18 cellular contexts compared by ENCODE assay signal in the genomic region with DNA sequence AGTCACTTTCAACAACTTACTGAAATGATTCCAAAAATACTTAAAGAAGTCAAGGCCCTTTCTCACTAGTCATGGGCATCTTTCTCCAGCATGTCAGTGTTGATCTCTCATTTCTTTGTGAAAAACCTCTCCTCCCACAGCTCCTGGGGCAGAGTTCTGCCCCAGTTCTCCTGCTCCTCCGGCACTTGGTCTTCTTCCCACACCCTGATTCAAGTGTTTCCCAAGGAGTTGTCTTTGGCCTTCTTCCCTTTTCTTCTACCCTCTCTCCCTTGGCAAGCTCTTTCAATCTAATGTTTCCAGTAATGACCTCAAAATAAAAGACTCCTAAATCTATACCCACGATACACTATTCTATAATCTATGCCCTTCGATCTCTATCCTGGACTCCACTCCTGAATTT. TPM values are rescaled to one million over a fixed set of nuclear protein-coding genes. Genes with fewer than 3 reads are reported as not detected.
DNase-seq lines count a peak whose midpoint lies in the region; ATAC-seq and TF ChIP-seq lines count a peak whose summit lies in the region.
"Had no signal": no experiment of that assay in that cellular context is flagged by ENCODE, and none has a peak within 500 bp of the region (broad histone marks: within the 10 kb centered on the region; RNA-seq: fewer than 3 reads in every experiment).

No MANE protein-coding gene starts in this region.

- peak; percentile 38 for ATAC-seq in Right ventricle myocardium inferior
- no peak for ATAC-seq in heart right ventricle
- ATAC-seq: PC-3 had no signal

- DNase-seq in Right ventricle myocardium inferior (ENCODE audit: missing footprints) (no peak), heart right ventricle (no peak), globus pallidus (ENCODE audit: low spot score) (peak; percentile 29), pons (ENCODE audit: low spot score) (peak; percentile 44), vagina (ENCODE audit: extremely low spot score in 2 of 2) (no peak), NCI-H1694 (lab: John Stamatoyannopoulos, UW) (no peak), iPS-NIHi7 (ENCODE audit: extremely low spot score) (no peak)
- no peak for DNase-seq in central memory CD4-positive, alpha-beta T cell
- DNase-seq: DND-41, NCI-H1417, NCI-H187 treated with DMSO at 0.1 percent for 48 hours, NCI-H226, NCI-H524, PC-3, SJCRH30 had no signal

- no peaks in the 10 kb centered on the region for H3K36me3 ChIP-seq in heart right ventricle
- H3K36me3 ChIP-seq in vagina, result no peaks in the 10 kb centered on the region

- H3K27me3 ChIP-seq in heart right ventricle (no peaks in the 10 kb centered on the region), vagina (no peaks in the 10 kb centered on the region)
- H3K27me3 ChIP-seq: SJCRH30 had no signal

- TF ChIP-seq POLR2A in vagina (IDR thresholded peaks at IDR 0.05), result no peak

- intact Hi-C loops in Right ventricle myocardium inferior (cut with DNase I), result no loop called here
- intact Hi-C loops in heart right ventricle (cut with DNase I), result no loop called here
- intact Hi-C loops in vagina (cut with DNase I), result no loop called here

- no peak for TF ChIP-seq CTCF in heart right ventricle (IDR thresholded peaks at IDR 0.05)
- no peak for TF ChIP-seq CTCF in vagina (IDR thresholded peaks at IDR 0.05)

- 82 to 87% methylated on average over 3 of the region's 3 CpGs for WGBS in heart right ventricle, 2 donors

- peak overlapping the region in 5 of 10 donors; percentile 6 to 68 (median 18) for H3K27ac ChIP-seq in heart right ventricle
- no peak overlapping the region for H3K27ac ChIP-seq in vagina
- H3K27ac ChIP-seq: 22Rv1, KMS-11, RWPE1, SJCRH30 had no signal

- H3K9me3 ChIP-seq in heart right ventricle (no peaks in the 10 kb centered on the region), vagina (no peaks in the 10 kb centered on the region)
- H3K9me3 ChIP-seq: SJCRH30 had no signal

- H3K4me1 ChIP-seq in heart right ventricle (peaks cover 0 to 47% (median 13%) of the 10 kb centered on the region in 9 donors), vagina (peaks cover 21% of the 10 kb centered on the region)
- H3K4me1 ChIP-seq: SJCRH30 had no signal

- H3K4me3 ChIP-seq in heart right ventricle, result no peak overlapping the region
- H3K4me3 ChIP-seq in vagina, result no peak overlapping the region
- H3K4me3 ChIP-seq: SJCRH30 had no signal

RNA-seq across cellular contexts. Expression of a gene that starts 42.1 kb away (rescaled TPM):
- total RNA-seq in Right ventricle myocardium inferior (3.8 TPM), heart right ventricle (10 to 100 TPM in 1 of 10 donors, 1 to 10 TPM in 9; 1.1 to 10.7 (median 3.3) TPM), vagina (4.7 TPM)
- polyA plus RNA-seq in heart right ventricle, result 1 to 10 TPM; 2.8 to 3.8 TPM

Comparison
In these comparisons a context has a peak if more than half of its experiments do, and no peak if none do; other contexts are left out.
1. DNase-seq: peak in globus pallidus (single experiment) and pons (single experiment); none in Right ventricle myocardium inferior (single experiment), heart right ventricle (0 of 2), vagina (0 of 2), NCI-H1694 (single experiment), iPS-NIHi7 (single experiment) and central memory CD4-positive, alpha-beta T cell (single experiment).